ENCODE assay signal across 8 cellular contexts in the genomic region with DNA sequence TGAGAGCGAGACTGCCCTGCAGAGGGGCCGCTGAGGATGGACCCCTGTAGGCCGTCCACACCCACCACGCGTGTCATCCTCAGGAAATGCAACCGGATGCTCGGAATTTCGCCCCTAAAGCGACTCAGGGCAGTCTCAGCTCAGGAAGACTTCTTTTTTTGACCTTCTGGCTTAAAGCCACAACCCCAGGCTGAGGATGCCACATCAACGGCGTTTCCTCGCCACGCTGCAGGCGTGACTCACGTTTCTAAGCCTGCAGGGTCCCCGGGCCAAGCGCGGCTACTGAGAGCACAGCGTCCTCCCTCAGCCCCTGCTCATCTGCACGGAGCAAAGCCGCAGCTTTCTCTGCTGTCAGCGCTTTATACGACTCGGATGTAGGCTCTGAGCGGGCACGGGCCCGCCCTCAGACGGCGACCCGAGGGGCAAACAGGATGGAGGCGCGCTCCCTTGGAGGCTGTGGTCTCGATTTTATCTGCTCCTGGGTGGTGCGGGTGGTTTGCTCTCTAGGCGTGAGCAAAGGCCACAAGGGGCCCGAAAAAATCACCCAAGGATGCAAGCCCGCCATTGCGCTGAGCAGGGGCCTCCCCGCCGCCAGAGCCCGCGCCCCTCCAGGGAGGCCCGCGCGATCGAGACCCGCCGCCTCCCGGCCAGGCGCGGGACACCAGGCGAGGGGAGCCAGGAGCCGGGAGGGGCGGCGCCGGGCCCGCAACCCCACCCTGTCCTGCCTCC. TPM values are rescaled to one million over a fixed set of nuclear protein-coding genes. Genes with fewer than 3 reads are reported as not detected.
DNase-seq lines count a peak whose midpoint lies in the region; ATAC-seq and TF ChIP-seq lines count a peak whose summit lies in the region.

No MANE protein-coding gene starts in this region.

- ATAC-seq in GM18870 (IDR thresholded peaks at IDR 0.05; ENCODE audit: unreplicated experiment): peak; percentile 12
- peak; percentile 3 for ATAC-seq in HG03103 (IDR thresholded peaks at IDR 0.05; ENCODE audit: low read depth, unreplicated experiment)
- peak; percentile 39 to 62 (median 45) for ATAC-seq in natural killer cell

- no peaks in the 10 kb centered on the region for H3K9me3 ChIP-seq in esophagus squamous epithelium

- peak overlapping the region; percentile 69 to 96 (median 92) for H3K4me3 ChIP-seq in esophagus squamous epithelium

- H3K4me1 ChIP-seq in esophagus squamous epithelium: peaks cover 12 to 49% (median 16%) of the 10 kb centered on the region in 3 donors

- H3K27me3 Mint-ChIP-seq in activated T-cell treated with anti-CD3 and anti-CD28 coated beads, Interleukin-2, amount 50 U/mL, for 24 hours: no peaks in the 10 kb centered on the region
- no peaks in the 10 kb centered on the region for H3K27me3 Mint-ChIP-seq in natural killer cell (ENCODE audit: low read depth in 2 of 2)

- H3K4me3 Mint-ChIP-seq in activated T-cell treated with anti-CD3 and anti-CD28 coated beads, Interleukin-2, amount 50 U/mL, for 24 hours: peak overlapping the region; percentile 81
- H3K4me3 Mint-ChIP-seq in natural killer cell: peak overlapping the region; percentile 87

- H3K27me3 ChIP-seq in esophagus squamous epithelium: peaks cover 0 to 5% (median 0%) of the 10 kb centered on the region in 4 donors

- H3K36me3 ChIP-seq in esophagus squamous epithelium: peaks cover 0 to 5% (median 0%) of the 10 kb centered on the region in 3 donors

- peak overlapping the region; percentile 95 for H3K27ac Mint-ChIP-seq in activated T-cell treated with anti-CD3 and anti-CD28 coated beads, Interleukin-2, amount 50 U/mL, for 24 hours
- H3K27ac Mint-ChIP-seq in natural killer cell: peak overlapping the region; percentile 95 to 97

- peak in 5 of 6 experiments; percentile 38 to 63 (median 40) for TF ChIP-seq CTCF in esophagus squamous epithelium (IDR thresholded peaks at IDR 0.05)
- peak; percentile 17 for TF ChIP-seq CTCF in natural killer cell (IDR thresholded peaks at IDR 0.05)

- no peak for TF ChIP-seq POLR2A in esophagus squamous epithelium (IDR thresholded peaks at IDR 0.05)

- DNase-seq in AG08396 (ENCODE audit: low spot score) (peak; percentile 78), NOMO-1 treated with dmso at 0.1 percent for 144 hours (lab: John Stamatoyannopoulos, UW; ENCODE audit: unreplicated experiment) (peak; percentile 75), esophagus squamous epithelium (lab: John Stamatoyannopoulos, UW) (peak; percentile 67), natural killer cell (peak; percentile 80)
- DNase-seq in activated T-cell treated with anti-CD3 and anti-CD28 coated beads, Interleukin-2, amount 50 U/mL, for 24 hours: peak; percentile 87
- DNase-seq in stimulated activated naive CD4-positive, alpha-beta T cell treated with Interleukin-2 at 50 U/mL for 16 hours (lab: John Stamatoyannopoulos, UW): peak; percentile 87

- H3K4me1 Mint-ChIP-seq in activated T-cell treated with anti-CD3 and anti-CD28 coated beads, Interleukin-2, amount 50 U/mL, for 24 hours (ENCODE audit: low read depth): peaks cover 43% of the 10 kb centered on the region
- peaks cover 56 to 67% of the 10 kb centered on the region in 2 donors for H3K4me1 Mint-ChIP-seq in natural killer cell

- WGBS in esophagus squamous epithelium, 2 donors: 0 to 2% methylated on average over 3 to 9 of the region's 57 CpGs

- H3K9me3 Mint-ChIP-seq in activated T-cell treated with anti-CD3 and anti-CD28 coated beads, Interleukin-2, amount 50 U/mL, for 24 hours: no peaks in the 10 kb centered on the region
- no peaks in the 10 kb centered on the region for H3K9me3 Mint-ChIP-seq in natural killer cell

- peak overlapping the region; percentile 88 to 98 (median 97) for H3K27ac ChIP-seq in esophagus squamous epithelium

- H3K36me3 Mint-ChIP-seq in activated T-cell treated with anti-CD3 and anti-CD28 coated beads, Interleukin-2, amount 50 U/mL, for 24 hours (ENCODE audit: low read depth): peaks cover 30% of the 10 kb centered on the region
- H3K36me3 Mint-ChIP-seq in natural killer cell: no peaks in the 10 kb centered on the region

- intact Hi-C loops in esophagus squamous epithelium (cut with DNase I) (no loop called here), natural killer cell (cut with micrococcal nuclease) (loop anchor here (1.0 to 5.0 kb wide), 3 partner anchors 105 to 1595 kb away; a partner anchor contains a TSS)

RNA-seq across cellular contexts. Expression of a gene that starts 0.7 kb away (rescaled TPM):
- total RNA-seq in esophagus squamous epithelium (10 to 100 TPM; 24.7 to 77.6 (median 64.6) TPM), natural killer cell (100 to 1,000 TPM in 1 of 3 donors, 10 to 100 TPM in 2; 66.7 to 115 (median 84.5) TPM)

Comparison
In these comparisons a context has a peak if more than half of its experiments do, and no peak if none do; other contexts are left out.
1. Peak in every context shown above with its lines: DNase-seq, ATAC-seq, H3K4me3 ChIP-seq and H3K27ac ChIP-seq.